Comparison of ENCODE assay signal across 10 cellular contexts in genomic region chr12:51318846-51319570, GRCh38. TPM values are rescaled to one million over a fixed set of nuclear protein-coding genes. Genes with fewer than 3 reads are reported as not detected.
A peak's percentile ranks its signal among the peaks of the same experiment; 100 is the strongest.
DNase-seq lines count a peak whose midpoint lies in the region; ATAC-seq and TF ChIP-seq lines count a peak whose summit lies in the region.
"Had no signal": no experiment of that assay in that cellular context is flagged by ENCODE, and none has a peak within 500 bp of the region (broad histone marks: within the 10 kb centered on the region; RNA-seq: fewer than 3 reads in every experiment).

No MANE protein-coding gene starts in this region.

- H3K4me1 Mint-ChIP-seq in activated CD4-positive, alpha-beta memory T cell treated with anti-CD3 and anti-CD28 coated beads for 36 hours (ENCODE audit: low read depth): peaks cover 65% of the 10 kb centered on the region

- no peak for TF ChIP-seq CTCF in GM13976 (IDR thresholded peaks at IDR 0.05; ENCODE audit: borderline replicate concordance, control extremely low read depth, extremely low read depth, insufficient read depth, missing control alignments)

- no peak overlapping the region for H3K23ac ChIP-seq in mesenchymal stem cell (ENCODE audit: low read length in 2 of 2)

- no peak overlapping the region for H4K8ac ChIP-seq in mesenchymal stem cell (ENCODE audit: low read length)

- no peaks in the 10 kb centered on the region for H3K9me3 Mint-ChIP-seq in activated CD4-positive, alpha-beta memory T cell treated with anti-CD3 and anti-CD28 coated beads for 36 hours

- H2BK15ac ChIP-seq in mesenchymal stem cell (ENCODE audit: low read depth, poor library complexity, severe bottlenecking): no peak overlapping the region

- 95% methylated on average over 1 of the region's 3 CpGs for WGBS in mesenchymal stem cell

- peaks cover 39% of the 10 kb centered on the region for H3K36me3 Mint-ChIP-seq in activated CD4-positive, alpha-beta memory T cell treated with anti-CD3 and anti-CD28 coated beads for 36 hours

- intact Hi-C loops in activated CD4-positive, alpha-beta memory T cell treated with anti-CD3 and anti-CD28 coated beads for 36 hours (cut with micrococcal nuclease): no loop called here

- no peak overlapping the region for H3K4me2 ChIP-seq in mesenchymal stem cell (ENCODE audit: low read length, poor library complexity, severe bottlenecking)

- DNase-seq in GM13976 (ENCODE audit: low spot score) (peak; percentile 44), NCI-H82 treated with DMSO at 0.1 percent for 48 hours (lab: John Stamatoyannopoulos, UW; ENCODE audit: unreplicated experiment) (no peak), NCI-H1694 treated with DMSO at 0.1 percent for 48 hours (lab: John Stamatoyannopoulos, UW) (no peak), NCI-H1092 (lab: John Stamatoyannopoulos, UW) (no peak), mesenchymal stem cell (no peak)
- DNase-seq in activated CD4-positive, alpha-beta memory T cell treated with anti-CD3 and anti-CD28 coated beads for 36 hours: peak; percentile 43
- DNase-seq: amygdala, NCI-H446 had no signal

- peak; percentile 42 for ATAC-seq in HG03432 (IDR thresholded peaks at IDR 0.05; ENCODE audit: unreplicated experiment)

- H3K9me3 ChIP-seq in mononuclear cell (ENCODE audit: low read depth, low read length) (no peaks in the 10 kb centered on the region), mesenchymal stem cell (ENCODE audit: control insufficient read depth, low read length) (no peaks in the 10 kb centered on the region)

- no peak overlapping the region for H2BK120ac ChIP-seq in mesenchymal stem cell (ENCODE audit: low read depth, low read length)

- H2BK5ac ChIP-seq in mesenchymal stem cell (ENCODE audit: low read depth, low read length, poor library complexity, severe bottlenecking): no peak overlapping the region

- H3K4me1 ChIP-seq in mononuclear cell (ENCODE audit: insufficient read depth, low read length): peaks cover 86% of the 10 kb centered on the region
- no peaks in the 10 kb centered on the region for H3K4me1 ChIP-seq in mesenchymal stem cell (ENCODE audit: control insufficient read depth, insufficient read depth, low read depth, low read length)

- no peak overlapping the region for H3K14ac ChIP-seq in mesenchymal stem cell (ENCODE audit: low read length in 2 of 2)

- no peak overlapping the region for H3K4ac ChIP-seq in mesenchymal stem cell (ENCODE audit: low read depth in 1 of 2, low read length in 2 of 2)

- no peaks in the 10 kb centered on the region for H3K79me1 ChIP-seq in mesenchymal stem cell (replicated peaks; ENCODE audit: low read length, poor library complexity, severe bottlenecking)

- no peak overlapping the region for H3K18ac ChIP-seq in mesenchymal stem cell (ENCODE audit: low read depth in 1 of 2, low read length in 2 of 2)

- in situ Hi-C loops in GM13976 (cut with MboI; ENCODE audit: low sequenced_read_pairs, unreplicated experiment): no loop called here

- no peak overlapping the region for H4K91ac ChIP-seq in mesenchymal stem cell (ENCODE audit: low read length)

- H3K27me3 Mint-ChIP-seq in activated CD4-positive, alpha-beta memory T cell treated with anti-CD3 and anti-CD28 coated beads for 36 hours: no peaks in the 10 kb centered on the region

- H2AFZ ChIP-seq in mesenchymal stem cell (ENCODE audit: low read depth, low read length): no peak overlapping the region

- no peaks in the 10 kb centered on the region for H3K27me3 ChIP-seq in mononuclear cell (ENCODE audit: insufficient read depth, low read length)
- no peaks in the 10 kb centered on the region for H3K27me3 ChIP-seq in mesenchymal stem cell (ENCODE audit: control insufficient read depth in 1 of 2, insufficient read depth in 1 of 2, low read length in 2 of 2)

- no peak overlapping the region for H2BK12ac ChIP-seq in mesenchymal stem cell (ENCODE audit: low read length in 2 of 2)

- CTCF ChIA-PET in activated CD4-positive, alpha-beta memory T cell treated with anti-CD3 and anti-CD28 coated beads for 36 hours (lab: Charles Lee): interaction anchor here (3.9 kb wide), 1 partner anchor 22 kb away, joined by 22 read pairs; no protein-coding TSS in a partner anchor

- H3K27ac ChIP-seq in mesenchymal stem cell (ENCODE audit: low read length, poor library complexity, severe bottlenecking): no peak overlapping the region

- H3K4me3 ChIP-seq in mononuclear cell (ENCODE audit: low read length) (peak overlapping the region; percentile 1), mesenchymal stem cell (ENCODE audit: insufficient read depth in 1 of 2, low read depth in 1 of 2, low read length in 2 of 2) (no peak overlapping the region)

- POLR2A ChIA-PET in activated CD4-positive, alpha-beta memory T cell treated with anti-CD3 and anti-CD28 coated beads for 36 hours (lab: Charles Lee): interaction anchor here (1.3 kb wide), 1 partner anchor 80 kb away, joined by 7 read pairs; the partner anchor contains the start of gene DAZAP2

- no peak overlapping the region for H3K9ac ChIP-seq in mesenchymal stem cell (ENCODE audit: low read length)

- no peak overlapping the region for H2AK5ac ChIP-seq in mesenchymal stem cell (ENCODE audit: low read length, severe bottlenecking)

- peak overlapping the region; percentile 99 for H3K27ac Mint-ChIP-seq in activated CD4-positive, alpha-beta memory T cell treated with anti-CD3 and anti-CD28 coated beads for 36 hours

- no peaks in the 10 kb centered on the region for H3K36me3 ChIP-seq in mesenchymal stem cell (ENCODE audit: control insufficient read depth in 1 of 2, insufficient read depth in 2 of 2, low read depth in 1 of 2, low read length in 2 of 2)

- no peak overlapping the region for H3K4me3 Mint-ChIP-seq in activated CD4-positive, alpha-beta memory T cell treated with anti-CD3 and anti-CD28 coated beads for 36 hours

RNA-seq across cellular contexts. Expression of gene BIN2, which starts 5.0 kb away (rescaled TPM):
- 10 to 100 TPM; 59.1 to 64.6 TPM for total RNA-seq in activated CD4-positive, alpha-beta memory T cell treated with anti-CD3 and anti-CD28 coated beads for 36 hours
- 211 TPM for total RNA-seq in mononuclear cell
- not detected for polyA plus RNA-seq in mesenchymal stem cell (2013, experiment 1 of 2)
- polyA plus RNA-seq in mesenchymal stem cell (2013, experiment 2 of 2): not detected

RNA-seq across cellular contexts. Expression of gene CELA1, which starts 27.5 kb away (rescaled TPM):
- total RNA-seq in activated CD4-positive, alpha-beta memory T cell treated with anti-CD3 and anti-CD28 coated beads for 36 hours: under 1 TPM in 1 of 2 experiments, not detected in 1; 0.24 TPM
- not detected for total RNA-seq in mononuclear cell
- polyA plus RNA-seq in mesenchymal stem cell (2013, experiment 1 of 2): not detected
- not detected for polyA plus RNA-seq in mesenchymal stem cell (2013, experiment 2 of 2)

RNA-seq across cellular contexts. Expression of gene SMAGP, which starts 48.8 kb away (rescaled TPM):
- total RNA-seq in activated CD4-positive, alpha-beta memory T cell treated with anti-CD3 and anti-CD28 coated beads for 36 hours: under 1 TPM; 0.55 to 0.73 TPM
- 3.0 TPM for total RNA-seq in mononuclear cell
- polyA plus RNA-seq in mesenchymal stem cell (2013, experiment 1 of 2): 20.2 TPM
- polyA plus RNA-seq in mesenchymal stem cell (2013, experiment 2 of 2): 20.5 TPM

Comparison
In these comparisons a context has a peak if more than half of its experiments do, and no peak if none do; other contexts are left out.
1. DNase-seq: peak in GM13976 (single experiment) and activated CD4-positive, alpha-beta memory T cell treated with anti-CD3 and anti-CD28 coated beads for 36 hours (single experiment); none in NCI-H82 treated with DMSO at 0.1 percent for 48 hours (single experiment), NCI-H1694 treated with DMSO at 0.1 percent for 48 hours (single experiment), NCI-H1092 (single experiment) and mesenchymal stem cell (single experiment).